34 cellular contexts compared by ENCODE assay signal in the genomic region with DNA sequence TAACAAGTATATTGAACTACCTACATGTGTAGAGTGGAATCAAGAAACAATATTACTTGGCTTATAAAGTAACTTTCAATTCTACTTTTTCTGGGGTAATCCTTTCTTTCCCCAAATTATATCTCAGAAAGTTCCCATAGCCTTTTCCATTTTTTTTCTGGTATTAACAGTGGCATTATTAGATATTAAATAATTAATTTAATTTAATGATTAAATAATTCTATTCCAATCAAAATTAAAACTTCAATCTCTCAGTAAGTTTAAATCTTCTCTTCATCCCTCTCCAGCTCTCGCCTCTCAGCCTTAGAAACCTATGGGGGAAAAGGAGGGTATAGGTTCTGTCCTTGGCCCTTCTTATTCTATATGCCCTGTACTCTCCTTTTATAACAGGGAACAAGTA.
"Had no signal": no experiment of that assay in that cellular context is flagged by ENCODE, and none has a peak within 500 bp of the region (broad histone marks: within the 10 kb centered on the region; RNA-seq: fewer than 3 reads in every experiment).

No MANE protein-coding gene starts in this region.

- H3K36me3 Mint-ChIP-seq: brain had no signal

- H3K4me1 Mint-ChIP-seq: activated naive CD8-positive, alpha-beta T cell treated with anti-CD3 and anti-CD28 coated beads, Interleukin-2, amount 10 ng/mL, durations not matched to agents 7 days and 5 days; central memory CD8-positive, alpha-beta T cell had no signal

- H3K27ac Mint-ChIP-seq: activated naive CD4-positive, alpha-beta T cell treated with anti-CD3 and anti-CD28 coated beads, Interleukin-2, amount 10 ng/mL, durations not matched to agents 7 days and 5 days; activated naive CD8-positive, alpha-beta T cell treated with anti-CD3 and anti-CD28 coated beads for 36 hours; activated naive CD8-positive, alpha-beta T cell treated with anti-CD3 and anti-CD28 coated beads, Interleukin-2, amount 10 ng/mL, durations not matched to agents 7 days and 5 days; activated naive CD8-positive, alpha-beta T cell treated with anti-CD3 and anti-CD28 coated beads, Interleukin-2, amount 50 U/mL, for 24 hours; activated T-helper 1 cell treated with anti-CD3 and anti-CD28 coated beads, Interleukin-12 subunit alpha, Interleukin-12 subunit beta, Interleukin-2, Interleukin-4 antibody, amounts not matched to agents 30 ng/mL and 10 ng/mL and 1 ng/mL, durations not matched to agents 14 hours and 24 hours and 36 hours; activated T-helper 2 cell treated with anti-CD3 and anti-CD28 coated beads, Interferon-gamma antibody, Interleukin-2, Interleukin-4, amounts not matched to agents 10 μg/mL and 5 μg/mL and 100 μg/mL, durations not matched to agents 14 hours and 24 hours and 36 hours had no signal

- H3K4me3 ChIP-seq: adrenal gland, ascending aorta, body of pancreas, breast epithelium, cardiac muscle cell had no signal

- ATAC-seq: activated naive CD4-positive, alpha-beta T cell treated with anti-CD3 and anti-CD28 coated beads, Interleukin-2, amount 50 U/mL, for 72 hours; activated naive CD8-positive, alpha-beta T cell treated with anti-CD3 and anti-CD28 coated beads, Interleukin-2, amount 50 U/mL, for 24 hours; activated T-cell treated with anti-CD3 and anti-CD28 coated beads, Interleukin-2, amount 50 U/mL, for 4 hours; activated T-cell treated with anti-CD3 and anti-CD28 coated beads, Interleukin-2, amount 50 U/mL, for 72 hours; body of pancreas had no signal

- H3K4me3 Mint-ChIP-seq: activated naive CD4-positive, alpha-beta T cell treated with anti-CD3 and anti-CD28 coated beads, Interleukin-2, amount 10 ng/mL, durations not matched to agents 7 days and 5 days; activated naive CD8-positive, alpha-beta T cell; activated naive CD8-positive, alpha-beta T cell treated with anti-CD3 and anti-CD28 coated beads for 36 hours; activated naive CD8-positive, alpha-beta T cell treated with anti-CD3 and anti-CD28 coated beads, Interleukin-2, amount 10 ng/mL, durations not matched to agents 7 days and 5 days; activated naive CD8-positive, alpha-beta T cell treated with anti-CD3 and anti-CD28 coated beads, Interleukin-2, amount 50 U/mL, for 24 hours; activated T-cell treated with anti-CD3 and anti-CD28 coated beads, Interleukin-2, amount 50 U/mL, for 24 hours; activated T-cell treated with anti-CD3 and anti-CD28 coated beads, Interleukin-2, amount 50 U/mL, for 4 hours; activated T-cell treated with anti-CD3 and anti-CD28 coated beads, Interleukin-2, amount 50 U/mL, for 72 hours; activated T-helper 1 cell treated with anti-CD3 and anti-CD28 coated beads, Interleukin-12 subunit alpha, Interleukin-12 subunit beta, Interleukin-2, Interleukin-4 antibody, amounts not matched to agents 30 ng/mL and 10 ng/mL and 1 ng/mL, durations not matched to agents 14 hours and 24 hours and 36 hours; brain; central memory CD8-positive, alpha-beta T cell had no signal

- H3K27me3 Mint-ChIP-seq: activated naive CD4-positive, alpha-beta T cell treated with anti-CD3 and anti-CD28 coated beads, Interleukin-2, amount 10 ng/mL, durations not matched to agents 7 days and 5 days; activated naive CD8-positive, alpha-beta T cell; activated naive CD8-positive, alpha-beta T cell treated with anti-CD3 and anti-CD28 coated beads for 36 hours; activated naive CD8-positive, alpha-beta T cell treated with anti-CD3 and anti-CD28 coated beads, Interleukin-2, amount 10 ng/mL, durations not matched to agents 7 days and 5 days; activated naive CD8-positive, alpha-beta T cell treated with anti-CD3 and anti-CD28 coated beads, Interleukin-2, amount 50 U/mL, for 24 hours; activated T-cell treated with anti-CD3 and anti-CD28 coated beads, Interleukin-2, amount 50 U/mL, for 24 hours; central memory CD8-positive, alpha-beta T cell had no signal

- H3K9me3 Mint-ChIP-seq: activated naive CD8-positive, alpha-beta T cell treated with anti-CD3 and anti-CD28 coated beads, Interleukin-2, amount 50 U/mL, for 24 hours; central memory CD8-positive, alpha-beta T cell had no signal

- DNase-seq: activated effector memory CD4-positive, alpha-beta T cell treated with anti-CD3 and anti-CD28 coated beads, Interleukin-2, amount 50 U/mL, for 16 hours; activated effector memory CD4-positive, alpha-beta T cell treated with Interleukin-2 at 50 U/mL for 16 hours; activated gamma-delta T cell; activated gamma-delta T cell treated with Interleukin-2 at 50 U/mL for 16 hours; activated naive CD4-positive, alpha-beta T cell treated with anti-CD3 and anti-CD28 coated beads, Interleukin-2, amount 10 ng/mL, durations not matched to agents 7 days and 5 days; activated naive CD4-positive, alpha-beta T cell treated with anti-CD3 and anti-CD28 coated beads, Interleukin-2, amount 50 U/mL, for 16 hours; activated naive CD8-positive, alpha-beta T cell treated with anti-CD3 and anti-CD28 coated beads for 36 hours; activated naive CD8-positive, alpha-beta T cell treated with anti-CD3 and anti-CD28 coated beads, Interleukin-2, amount 10 ng/mL, durations not matched to agents 7 days and 5 days; activated naive CD8-positive, alpha-beta T cell treated with anti-CD3 and anti-CD28 coated beads, Interleukin-2, amount 50 U/mL, for 24 hours; activated T-cell treated with anti-CD3 and anti-CD28 coated beads for 4 hours; activated T-cell treated with anti-CD3 and anti-CD28 coated beads, Interleukin-2, amount 50 U/mL, for 1 hour; activated T-cell treated with anti-CD3 and anti-CD28 coated beads, Interleukin-2, amount 50 U/mL, for 24 hours; activated T-cell treated with anti-CD3 and anti-CD28 coated beads, Interleukin-2, amount 50 U/mL, for 4 hours; activated T-cell treated with anti-CD3 and anti-CD28 coated beads, Interleukin-2, amount 50 U/mL, for 48 hours; activated T-cell treated with anti-CD3 and anti-CD28 coated beads, Interleukin-2, amount 50 U/mL, for 72 hours; adrenal gland; amniotic stem cell; amygdala; anterior cingulate cortex; aorta; body of pancreas; brain microvascular endothelial cell; caudate nucleus; central memory CD4-positive, alpha-beta T cell; cerebellar nuclear complex had no signal
